Comparison of ENCODE assay signal across 1 cellular context in genomic region chr19:8215783-8216182, GRCh38.
TF ChIP-seq lines count a peak whose summit lies in the region.

No MANE protein-coding gene starts in this region.

TF ChIP-seq in GM12878, 131 proteins besides CTCF, POLR2A, EP300 and RAD21:
- TF ChIP-seq STAT3 (IDR thresholded peaks at IDR 0.05; ENCODE audit: low read depth, low read length), result no peak
- no peak for TF ChIP-seq POLR2AphosphoS2 (IDR thresholded peaks at IDR 0.05; ENCODE audit: low read depth, low read length)
- TF ChIP-seq ZNF384 (IDR thresholded peaks at IDR 0.05; ENCODE audit: borderline replicate concordance, low read depth, low read length), result no peak
- TF ChIP-seq CUX1 (IDR thresholded peaks at IDR 0.05; ENCODE audit: insufficient replicate concordance, low read depth, low read length), result no peak
- TF ChIP-seq JUND (IDR thresholded peaks at IDR 0.05; ENCODE audit: low read depth, low read length), result no peak
- TF ChIP-seq NFXL1 (IDR thresholded peaks at IDR 0.05; ENCODE audit: borderline replicate concordance), result no peak
- TF ChIP-seq BCL11A (IDR thresholded peaks at IDR 0.05; ENCODE audit: low read depth, low read length), result no peak
- TF ChIP-seq ATF3 (IDR thresholded peaks at IDR 0.05; ENCODE audit: borderline replicate concordance, extremely low read depth, low read depth, low read length), result no peak
- no peak for TF ChIP-seq SREBF2 (IDR thresholded peaks at IDR 0.05; ENCODE audit: low read length)
- TF ChIP-seq PAX8 (IDR thresholded peaks at IDR 0.05), result no peak
- TF ChIP-seq CHD2 (IDR thresholded peaks at IDR 0.05; ENCODE audit: borderline replicate concordance, low read depth, low read length), result no peak
- no peak for TF ChIP-seq REST (IDR thresholded peaks at IDR 0.05; ENCODE audit: low read depth, low read length)
